10 cellular contexts compared by ENCODE assay signal in genomic region chr12:54364413-54364812, GRCh38. TPM values are rescaled to one million over a fixed set of nuclear protein-coding genes. Genes with fewer than 3 reads are reported as not detected.
DNase-seq lines count a peak whose midpoint lies in the region; ATAC-seq and TF ChIP-seq lines count a peak whose summit lies in the region.
"Had no signal": no experiment of that assay in that cellular context is flagged by ENCODE, and none has a peak within 500 bp of the region (broad histone marks: within the 10 kb centered on the region; RNA-seq: fewer than 3 reads in every experiment).

TSS of gene GPR84 (minus strand) at chr12:54364486. CDS start at chr12:54363851, 635 bp downstream.

- no peaks in the 10 kb centered on the region for H3K36me3 ChIP-seq in BE2C

- peak; percentile 27 for TF ChIP-seq POLR2A in GM19193 (IDR thresholded peaks at IDR 0.05; ENCODE audit: extremely low read depth, insufficient read depth, insufficient read length)

- H3K9me3 Mint-ChIP-seq in T-helper 1 cell treated with Interleukin-12 subunit alpha and Interleukin-12 subunit beta and Interleukin-4 antibody, amounts not matched to agents 30 μg/mL and 1 μg/mL, for 36 hours = no peaks in the 10 kb centered on the region
- peaks cover 3% of the 10 kb centered on the region for H3K9me3 Mint-ChIP-seq in glutamatergic neuron (ENCODE audit: unreplicated experiment)

- H3K4me3 ChIP-seq in BE2C (ENCODE audit: low read depth, low read length) = no peak within 1 kb of the TSS

- H3K9me3 ChIP-seq in BE2C = no peaks in the 10 kb centered on the region

- peak; percentile 71 for DNase-seq in pons (ENCODE audit: low spot score)
- no peak for DNase-seq in glutamatergic neuron
- DNase-seq in BE2C = no peak
- DNase-seq in AG20443 (ENCODE audit: low spot score) = no peak
- DNase-seq: NCI-H1930; stimulated activated CD4-positive, alpha-beta T cell treated with anti-CD3 and anti-CD28 coated beads, Interleukin-4, amount 100 ng/mL, for 1 hour had no signal

- H3K4me1 Mint-ChIP-seq in T-helper 1 cell treated with Interleukin-12 subunit alpha and Interleukin-12 subunit beta and Interleukin-4 antibody, amounts not matched to agents 30 μg/mL and 1 μg/mL, for 36 hours (ENCODE audit: low read depth) = peaks cover 39% of the 10 kb centered on the region
- H3K4me1 Mint-ChIP-seq in glutamatergic neuron (ENCODE audit: low read depth, unreplicated experiment) = peaks cover 15% of the 10 kb centered on the region

- peaks cover 20% of the 10 kb centered on the region for H3K27me3 Mint-ChIP-seq in T-helper 1 cell treated with Interleukin-12 subunit alpha and Interleukin-12 subunit beta and Interleukin-4 antibody, amounts not matched to agents 30 μg/mL and 1 μg/mL, for 36 hours (ENCODE audit: low read depth)
- peaks cover 5% of the 10 kb centered on the region for H3K27me3 Mint-ChIP-seq in glutamatergic neuron (ENCODE audit: unreplicated experiment)

- H3K27ac Mint-ChIP-seq in T-helper 1 cell treated with Interleukin-12 subunit alpha and Interleukin-12 subunit beta and Interleukin-4 antibody, amounts not matched to agents 30 μg/mL and 1 μg/mL, for 36 hours = peak within 1 kb of the TSS; percentile 64
- H3K27ac Mint-ChIP-seq in glutamatergic neuron (ENCODE audit: unreplicated experiment) = no peak within 1 kb of the TSS

- peak within 1 kb of the TSS; percentile 50 for H3K4me3 Mint-ChIP-seq in T-helper 1 cell treated with Interleukin-12 subunit alpha and Interleukin-12 subunit beta and Interleukin-4 antibody, amounts not matched to agents 30 μg/mL and 1 μg/mL, for 36 hours
- H3K4me3 Mint-ChIP-seq in glutamatergic neuron (ENCODE audit: unreplicated experiment) = no peak within 1 kb of the TSS

- H3K27me3 ChIP-seq in BE2C = no peaks in the 10 kb centered on the region

- peaks cover 27% of the 10 kb centered on the region for H3K4me1 ChIP-seq in BE2C

- peak; percentile 50 for ATAC-seq in HG02973 (IDR thresholded peaks at IDR 0.05; ENCODE audit: unreplicated experiment)

- no peaks in the 10 kb centered on the region for H3K36me3 Mint-ChIP-seq in T-helper 1 cell treated with Interleukin-12 subunit alpha and Interleukin-12 subunit beta and Interleukin-4 antibody, amounts not matched to agents 30 μg/mL and 1 μg/mL, for 36 hours (ENCODE audit: low read depth)
- H3K36me3 Mint-ChIP-seq in glutamatergic neuron (ENCODE audit: unreplicated experiment) = no peaks in the 10 kb centered on the region

- TF ChIP-seq CTCF in glutamatergic neuron (IDR thresholded peaks at IDR 0.05; ENCODE audit: partially characterized antibody, unreplicated experiment) = no peak
- TF ChIP-seq CTCF in BE2C (IDR thresholded peaks at IDR 0.05; ENCODE audit: low read depth, low read length) = no peak

RNA-seq across cellular contexts. Expression of gene GPR84, which starts in this region (rescaled TPM):
- total RNA-seq in glutamatergic neuron (ENCODE audit: unreplicated experiment) = not detected
- not detected for polyA plus RNA-seq in BE2C (2012; ENCODE audit: insufficient read depth, insufficient read length, low read depth)
- total RNA-seq: astrocyte had no signal
